In genomic region chr2:206084468-206084869, GRCh38 we compare ENCODE assay signal across 8 cellular contexts. TPM values are rescaled to one million over a fixed set of nuclear protein-coding genes. Genes with fewer than 3 reads are reported as not detected.
DNase-seq lines count a peak whose midpoint lies in the region; TF ChIP-seq lines count a peak whose summit lies in the region.

No MANE protein-coding gene starts in this region.

- H3K4me1 ChIP-seq in fibroblast of lung (ENCODE audit: control insufficient read depth, extremely low read depth, insufficient read depth, low read length) (peaks cover 2% of the 10 kb centered on the region), thyroid gland (peaks cover 8 to 15% of the 10 kb centered on the region in 2 donors)

- intact Hi-C loops in thyroid gland (cut with DNase I), result no loop called here

- H3K9me3 ChIP-seq in fibroblast of lung (ENCODE audit: control insufficient read depth, insufficient read depth, low read depth, low read length) (no peaks in the 10 kb centered on the region), thyroid gland (no peaks in the 10 kb centered on the region)

- peak overlapping the region; percentile 76 for H3K27ac ChIP-seq in fibroblast of lung (ENCODE audit: insufficient read depth, low read length)
- H3K27ac ChIP-seq in thyroid gland, result peak overlapping the region; percentile 96 to 100 (median 99)

- H4K20me1 ChIP-seq in fibroblast of lung (ENCODE audit: control insufficient read depth, extremely low read depth, insufficient read depth, low read length), result no peaks in the 10 kb centered on the region

- 0 to 1% methylated on average over 10 of the region's 10 CpGs for WGBS in thyroid gland, 2 donors

- H3K27me3 ChIP-seq in GM06990 (replicated peaks; ENCODE audit: control insufficient read depth, insufficient read depth, low read length) (no peaks in the 10 kb centered on the region), fibroblast of lung (ENCODE audit: control insufficient read depth, insufficient read depth, low read length) (no peaks in the 10 kb centered on the region), thyroid gland (no peaks in the 10 kb centered on the region)

- TF ChIP-seq POLR2A in thyroid gland (IDR thresholded peaks at IDR 0.05), result peak; percentile 36 to 84

- H3K36me3 ChIP-seq in GM06990 (ENCODE audit: control insufficient read depth, insufficient read depth, low read length) (no peaks in the 10 kb centered on the region), fibroblast of lung (ENCODE audit: control insufficient read depth, insufficient read depth, low read length) (no peaks in the 10 kb centered on the region), thyroid gland (no peaks in the 10 kb centered on the region)

- H3K79me2 ChIP-seq in fibroblast of lung (ENCODE audit: control insufficient read depth, insufficient read depth, low read length), result peaks cover 53% of the 10 kb centered on the region

- H3K4me2 ChIP-seq in fibroblast of lung (ENCODE audit: extremely low read depth, insufficient read depth, low read length), result peak overlapping the region; percentile 69

- H3K4me3 ChIP-seq in GM06990 (replicated peaks; ENCODE audit: low read depth, low read length), result peak overlapping the region; percentile 74
- H3K4me3 ChIP-seq in fibroblast of lung (replicated peaks in 1 of 4; ENCODE audit: control extremely low read depth in 1 of 4, insufficient read depth in 1 of 4, low read depth in 3 of 4, low read length in 4 of 4), result peak overlapping the region; percentile 74 to 89 (median 80)
- peak overlapping the region in 2 of 3 donors; percentile 59 to 86 for H3K4me3 ChIP-seq in thyroid gland (replicated peaks in 1 of 3)

- H3K9ac ChIP-seq in fibroblast of lung (ENCODE audit: insufficient read depth, low read length), result peak overlapping the region; percentile 90

- TF ChIP-seq CTCF in GM06990 (IDR thresholded peaks at IDR 0.05; ENCODE audit: insufficient read depth, low read length, poor library complexity, severe bottlenecking), result no peak
- TF ChIP-seq CTCF in fibroblast of lung (conservative IDR thresholded peaks at IDR 0.05 in 1 of 2, IDR thresholded peaks at IDR 0.05 in 1 of 2; ENCODE audit: low read depth in 1 of 2, low read length in 2 of 2), result peak in 1 of 2 donors; percentile 5
- peak in 1 of 6 experiments; percentile 2 for TF ChIP-seq CTCF in thyroid gland (IDR thresholded peaks at IDR 0.05)

- H2AFZ ChIP-seq in fibroblast of lung (ENCODE audit: low read length), result peak overlapping the region; percentile 40

- DNase-seq in A172 (ENCODE audit: low spot score), result peak; percentile 86
- peak; percentile 43 for DNase-seq in GM06990 (ENCODE audit: extremely low read depth, insufficient read length)
- DNase-seq in NCI-H2171 treated with DMSO at 0.1 percent for 48 hours (lab: John Stamatoyannopoulos, UW), result peak; percentile 50
- DNase-seq in activated CD8-positive, alpha-beta memory T cell treated with anti-CD3 and anti-CD28 coated beads, Interleukin-2, amount 50 U/mL, for 48 hours, result peak; percentile 59
- peak; percentile 82 to 83 for DNase-seq in fibroblast of lung (ENCODE audit: low read depth in 2 of 2)
- peak; percentile 61 for DNase-seq in mucosa of gallbladder (ENCODE audit: low spot score)
- peak; percentile 78 to 82 for DNase-seq in thyroid gland
- DNase-seq in NCI-H1048 (lab: John Stamatoyannopoulos, UW), result no peak

RNA-seq across cellular contexts. Expression of gene INO80D, which starts 1.5 kb away (rescaled TPM):
- total RNA-seq in A172 (2014; rRNA removed; shearing (Covaris generic)), result 4.2 and 6.2 TPM in 2 replicates
- total RNA-seq in fibroblast of lung, result 5.1 and 7.4 TPM in 2 replicates
- polyA plus RNA-seq in fibroblast of lung, result 4.2 and 4.8 TPM in 2 replicates
- polyA plus RNA-seq in fibroblast of lung (2012), result 1.2 and 1.8 TPM in 2 replicates
- 5.4 and 21.9 TPM in 2 replicates for polyA minus RNA-seq in fibroblast of lung (ENCODE audit: low replicate concordance)
- 24.6 TPM for total RNA-seq in mucosa of gallbladder
- 10 to 100 TPM; 25.0 to 49.7 (median 26.5) TPM for total RNA-seq in thyroid gland
